Comparison of ENCODE assay signal across 1 cellular context in the genomic region with DNA sequence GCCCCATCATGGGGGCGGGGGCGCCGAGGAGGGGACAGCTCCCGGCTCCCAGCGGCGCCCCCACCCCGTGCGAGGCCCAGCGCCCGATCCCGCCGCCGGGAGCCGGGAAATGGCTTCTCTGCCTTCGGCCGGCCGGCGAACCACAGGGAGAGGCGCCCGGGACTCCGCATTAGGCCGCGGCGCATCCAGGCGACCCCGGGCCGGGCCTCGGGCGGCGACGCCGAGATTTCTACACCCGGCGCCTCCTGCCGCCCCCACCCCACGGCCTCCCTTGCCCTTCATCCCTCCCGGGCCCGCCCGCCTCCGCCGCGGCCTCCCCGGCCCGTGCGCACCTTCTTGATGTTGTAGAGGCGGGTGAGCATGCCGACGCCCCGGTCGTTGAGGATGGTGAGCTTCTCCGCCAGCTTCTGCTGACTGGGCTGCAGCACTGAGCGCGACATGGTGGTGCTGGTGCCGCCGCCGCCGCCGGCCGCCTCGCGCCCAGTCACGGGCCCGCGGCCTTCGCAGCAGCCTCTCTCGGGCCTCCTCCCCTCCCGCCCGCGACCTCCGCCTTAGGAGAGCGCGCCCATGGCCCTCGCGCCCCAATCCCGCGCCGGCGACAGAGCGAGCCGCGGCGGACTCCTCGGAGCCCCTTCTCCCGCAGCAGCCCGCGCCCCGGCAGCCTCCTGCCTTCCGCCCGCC.
TF ChIP-seq lines count a peak whose summit lies in the region.

No MANE protein-coding gene starts in this region.

TF ChIP-seq in GM23338, 12 proteins besides CTCF, POLR2A, EP300 and RAD21 (continued from another document):
- TF ChIP-seq, protein P1, sequence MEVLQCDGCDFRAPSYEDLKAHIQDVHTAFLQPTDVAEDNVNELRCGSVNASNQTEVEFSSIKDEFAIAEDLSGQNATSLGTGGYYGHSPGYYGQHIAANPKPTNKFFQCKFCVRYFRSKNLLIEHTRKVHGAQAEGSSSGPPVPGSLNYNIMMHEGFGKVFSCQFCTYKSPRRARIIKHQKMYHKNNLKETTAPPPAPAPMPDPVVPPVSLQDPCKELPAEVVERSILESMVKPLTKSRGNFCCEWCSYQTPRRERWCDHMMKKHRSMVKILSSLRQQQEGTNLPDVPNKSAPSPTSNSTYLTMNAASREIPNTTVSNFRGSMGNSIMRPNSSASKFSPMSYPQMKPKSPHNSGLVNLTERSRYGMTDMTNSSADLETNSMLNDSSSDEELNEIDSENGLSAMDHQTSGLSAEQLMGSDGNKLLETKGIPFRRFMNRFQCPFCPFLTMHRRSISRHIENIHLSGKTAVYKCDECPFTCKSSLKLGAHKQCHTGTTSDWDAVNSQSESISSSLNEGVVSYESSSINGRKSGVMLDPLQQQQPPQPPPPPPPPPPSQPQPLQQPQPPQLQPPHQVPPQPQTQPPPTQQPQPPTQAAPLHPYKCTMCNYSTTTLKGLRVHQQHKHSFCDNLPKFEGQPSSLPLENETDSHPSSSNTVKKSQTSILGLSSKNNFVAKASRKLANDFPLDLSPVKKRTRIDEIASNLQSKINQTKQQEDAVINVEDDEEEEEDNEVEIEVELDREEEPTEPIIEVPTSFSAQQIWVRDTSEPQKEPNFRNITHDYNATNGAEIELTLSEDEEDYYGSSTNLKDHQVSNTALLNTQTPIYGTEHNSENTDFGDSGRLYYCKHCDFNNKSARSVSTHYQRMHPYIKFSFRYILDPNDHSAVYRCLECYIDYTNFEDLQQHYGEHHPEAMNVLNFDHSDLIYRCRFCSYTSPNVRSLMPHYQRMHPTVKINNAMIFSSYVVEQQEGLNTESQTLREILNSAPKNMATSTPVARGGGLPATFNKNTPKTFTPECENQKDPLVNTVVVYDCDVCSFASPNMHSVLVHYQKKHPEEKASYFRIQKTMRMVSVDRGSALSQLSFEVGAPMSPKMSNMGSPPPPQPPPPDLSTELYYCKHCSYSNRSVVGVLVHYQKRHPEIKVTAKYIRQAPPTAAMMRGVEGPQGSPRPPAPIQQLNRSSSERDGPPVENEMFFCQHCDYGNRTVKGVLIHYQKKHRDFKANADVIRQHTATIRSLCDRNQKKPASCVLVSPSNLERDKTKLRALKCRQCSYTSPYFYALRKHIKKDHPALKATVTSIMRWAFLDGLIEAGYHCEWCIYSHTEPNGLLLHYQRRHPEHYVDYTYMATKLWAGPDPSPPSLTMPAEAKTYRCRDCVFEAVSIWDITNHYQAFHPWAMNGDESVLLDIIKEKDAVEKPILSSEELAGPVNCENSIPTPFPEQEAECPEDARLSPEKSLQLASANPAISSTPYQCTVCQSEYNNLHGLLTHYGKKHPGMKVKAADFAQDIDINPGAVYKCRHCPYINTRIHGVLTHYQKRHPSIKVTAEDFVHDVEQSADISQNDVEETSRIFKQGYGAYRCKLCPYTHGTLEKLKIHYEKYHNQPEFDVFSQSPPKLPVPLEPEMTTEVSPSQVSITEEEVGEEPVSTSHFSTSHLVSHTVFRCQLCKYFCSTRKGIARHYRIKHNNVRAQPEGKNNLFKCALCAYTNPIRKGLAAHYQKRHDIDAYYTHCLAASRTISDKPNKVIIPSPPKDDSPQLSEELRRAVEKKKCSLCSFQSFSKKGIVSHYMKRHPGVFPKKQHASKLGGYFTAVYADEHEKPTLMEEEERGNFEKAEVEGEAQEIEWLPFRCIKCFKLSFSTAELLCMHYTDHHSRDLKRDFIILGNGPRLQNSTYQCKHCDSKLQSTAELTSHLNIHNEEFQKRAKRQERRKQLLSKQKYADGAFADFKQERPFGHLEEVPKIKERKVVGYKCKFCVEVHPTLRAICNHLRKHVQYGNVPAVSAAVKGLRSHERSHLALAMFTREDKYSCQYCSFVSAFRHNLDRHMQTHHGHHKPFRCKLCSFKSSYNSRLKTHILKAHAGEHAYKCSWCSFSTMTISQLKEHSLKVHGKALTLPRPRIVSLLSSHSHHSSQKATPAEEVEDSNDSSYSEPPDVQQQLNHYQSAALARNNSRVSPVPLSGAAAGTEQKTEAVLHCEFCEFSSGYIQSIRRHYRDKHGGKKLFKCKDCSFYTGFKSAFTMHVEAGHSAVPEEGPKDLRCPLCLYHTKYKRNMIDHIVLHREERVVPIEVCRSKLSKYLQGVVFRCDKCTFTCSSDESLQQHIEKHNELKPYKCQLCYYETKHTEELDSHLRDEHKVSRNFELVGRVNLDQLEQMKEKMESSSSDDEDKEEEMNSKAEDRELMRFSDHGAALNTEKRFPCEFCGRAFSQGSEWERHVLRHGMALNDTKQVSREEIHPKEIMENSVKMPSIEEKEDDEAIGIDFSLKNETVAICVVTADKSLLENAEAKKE (CRISPR knock-in tag; IDR thresholded peaks at IDR 0.05) = no peak
- TF ChIP-seq NANOG (IDR thresholded peaks at IDR 0.05; ENCODE audit: borderline replicate concordance) (no peak), STAT1 (IDR thresholded peaks at IDR 0.05; ENCODE audit: unreplicated experiment) (no peak), ZNF114 (CRISPR knock-in tag; IDR thresholded peaks at IDR 0.05) (no peak)
